ENCODE assay signal across 32 cellular contexts in genomic region chr9:128004011-128004604, GRCh38. TPM values are rescaled to one million over a fixed set of nuclear protein-coding genes. Genes with fewer than 3 reads are reported as not detected.
DNase-seq lines count a peak whose midpoint lies in the region; ATAC-seq, FAIRE-seq and TF ChIP-seq lines count a peak whose summit lies in the region.
"Had no signal": no experiment of that assay in that cellular context is flagged by ENCODE, and none has a peak within 500 bp of the region (broad histone marks: within the 10 kb centered on the region; RNA-seq: fewer than 3 reads in every experiment).

No MANE protein-coding gene starts in this region.

- no peak for TF ChIP-seq POLR2A in GM12892 (IDR thresholded peaks at IDR 0.05; ENCODE audit: low read depth, low read length)

- no peak overlapping the region for H3K27ac ChIP-seq in right atrium auricular region
- H3K27ac ChIP-seq: left lung, suprapubic skin had no signal

- no peak for FAIRE-seq in GM12892 (lab: Jason Lieb, UNC)
- FAIRE-seq: A204.1, GM12878, islet of Langerhans, TTC549 had no signal

- peaks cover 9% of the 10 kb centered on the region for H3K4me1 Mint-ChIP-seq in glutamatergic neuron (ENCODE audit: low read depth, unreplicated experiment)
- peaks cover 40% of the 10 kb centered on the region for H3K4me1 Mint-ChIP-seq in stimulated activated memory B cell treated with anti-CD40 and anti-IgM and Interleukin-4, amounts not matched to agents 10 μg/mL and 1 μg/mL and 100 μg/mL, for 72 hours

- DNase-seq in Right ventricle myocardium superior (no peak), right atrium auricular region (ENCODE audit: low spot score) (no peak), NCI-H82 (lab: John Stamatoyannopoulos, UW) (peak; percentile 95), glutamatergic neuron (peak; percentile 26), GM10248 (ENCODE audit: extremely low spot score) (no peak), OCI-M2 (lab: John Stamatoyannopoulos, UW; ENCODE audit: unreplicated experiment) (no peak), GM12892 (ENCODE audit: insufficient read length) (no peak)
- DNase-seq: activated CD4-positive, alpha-beta memory T cell treated with anti-CD3 and anti-CD28 coated beads, Interleukin-2, amount 10 ng/mL, durations not matched to agents 7 days and 5 days; activated CD4-positive, alpha-beta T cell treated with anti-CD3 and anti-CD28 coated beads for 1 hour; activated CD8-positive, alpha-beta memory T cell treated with anti-CD3 and anti-CD28 coated beads, Interleukin-2, amount 50 U/mL, for 48 hours; activated naive CD4-positive, alpha-beta T cell treated with anti-CD3 and anti-CD28 coated beads for 36 hours; AML-193; EL; endodermal cell; HCEC 1CT; left lung; NCI-H1436 treated with DMSO at 0.1 percent for 48 hours; NCI-H2081 treated with DMSO at 0.1 percent for 48 hours; NCI-H226; NCI-H748 treated with DMSO at 0.1 percent for 48 hours; RPMI8226; stimulated activated naive CD4-positive, alpha-beta T cell treated with Interleukin-2 at 50 U/mL for 16 hours had no signal

- no peak overlapping the region for H3K27ac Mint-ChIP-seq in glutamatergic neuron (ENCODE audit: unreplicated experiment)
- H3K27ac Mint-ChIP-seq in stimulated activated memory B cell treated with anti-CD40 and anti-IgM and Interleukin-4, amounts not matched to agents 10 μg/mL and 1 μg/mL and 100 μg/mL, for 72 hours, result peak overlapping the region; percentile 22
- H3K27ac Mint-ChIP-seq: activated CD4-positive, alpha-beta memory T cell treated with anti-CD3 and anti-CD28 coated beads, Interleukin-2, amount 10 ng/mL, durations not matched to agents 7 days and 5 days; activated naive CD4-positive, alpha-beta T cell treated with anti-CD3 and anti-CD28 coated beads for 36 hours; activated T-helper 1 cell treated with anti-CD3 and anti-CD28 coated beads, Interleukin-12 subunit alpha, Interleukin-12 subunit beta, Interleukin-2, Interleukin-4 antibody, amounts not matched to agents 30 ng/mL and 10 ng/mL and 1 ng/mL, durations not matched to agents 14 hours and 24 hours and 36 hours; dendritic cell treated with granulocyte-macrophage colony-stimulating factor and Interleukin-4, amounts not matched to agents 40 ng/mL and 50 ng/mL, for 4 days; endodermal cell; T-helper 1 cell treated with Interleukin-12 subunit alpha and Interleukin-12 subunit beta and Interleukin-4 antibody, amounts not matched to agents 30 μg/mL and 1 μg/mL, for 36 hours had no signal

- peaks cover 1% of the 10 kb centered on the region for H3K27me3 Mint-ChIP-seq in glutamatergic neuron (ENCODE audit: unreplicated experiment)
- no peaks in the 10 kb centered on the region for H3K27me3 Mint-ChIP-seq in stimulated activated memory B cell treated with anti-CD40 and anti-IgM and Interleukin-4, amounts not matched to agents 10 μg/mL and 1 μg/mL and 100 μg/mL, for 72 hours

- TF ChIP-seq CTCF in right atrium auricular region (IDR thresholded peaks at IDR 0.05) (no peak), glutamatergic neuron (IDR thresholded peaks at IDR 0.05; ENCODE audit: partially characterized antibody, unreplicated experiment) (no peak), GM10248 (IDR thresholded peaks at IDR 0.05; ENCODE audit: control extremely low read depth, extremely low read depth, low read depth, missing control alignments) (no peak)

- no peak overlapping the region for H3K4me3 Mint-ChIP-seq in glutamatergic neuron (ENCODE audit: unreplicated experiment)
- H3K4me3 Mint-ChIP-seq in stimulated activated memory B cell treated with anti-CD40 and anti-IgM and Interleukin-4, amounts not matched to agents 10 μg/mL and 1 μg/mL and 100 μg/mL, for 72 hours, result no peak overlapping the region
- H3K4me3 Mint-ChIP-seq: activated CD4-positive, alpha-beta memory T cell treated with anti-CD3 and anti-CD28 coated beads, Interleukin-2, amount 10 ng/mL, durations not matched to agents 7 days and 5 days; activated naive CD4-positive, alpha-beta T cell treated with anti-CD3 and anti-CD28 coated beads for 36 hours; activated T-helper 1 cell treated with anti-CD3 and anti-CD28 coated beads, Interleukin-12 subunit alpha, Interleukin-12 subunit beta, Interleukin-2, Interleukin-4 antibody, amounts not matched to agents 30 ng/mL and 10 ng/mL and 1 ng/mL, durations not matched to agents 14 hours and 24 hours and 36 hours; dendritic cell treated with granulocyte-macrophage colony-stimulating factor and Interleukin-4, amounts not matched to agents 40 ng/mL and 50 ng/mL, for 4 days; endodermal cell; T-helper 1 cell treated with Interleukin-12 subunit alpha and Interleukin-12 subunit beta and Interleukin-4 antibody, amounts not matched to agents 30 μg/mL and 1 μg/mL, for 36 hours had no signal

- CTCF ChIA-PET in GM10248 (lab: Yijun Ruan, JAX), result interaction anchor here (0.7 to 2.4 kb wide), 3 partner anchors 8 to 60 kb away, joined by 3 to 6 read pairs (median 5); no protein-coding TSS in a partner anchor

- H3K27me3 ChIP-seq in right atrium auricular region, result no peaks in the 10 kb centered on the region
- H3K27me3 ChIP-seq: left lung, suprapubic skin had no signal

- H3K9me3 Mint-ChIP-seq in glutamatergic neuron (ENCODE audit: unreplicated experiment), result peaks cover 2% of the 10 kb centered on the region
- H3K9me3 Mint-ChIP-seq in stimulated activated memory B cell treated with anti-CD40 and anti-IgM and Interleukin-4, amounts not matched to agents 10 μg/mL and 1 μg/mL and 100 μg/mL, for 72 hours, result peaks cover 3% of the 10 kb centered on the region

- POLR2A ChIA-PET in GM10248 (lab: Yijun Ruan, JAX), result no interaction called here

- H3K36me3 ChIP-seq in right atrium auricular region, result no peaks in the 10 kb centered on the region
- H3K36me3 ChIP-seq: left lung, suprapubic skin had no signal

- intact Hi-C loops in Right ventricle myocardium superior (cut with DNase I), result no loop called here

- ATAC-seq in Right ventricle myocardium superior (ENCODE audit: poor library complexity), result peak; percentile 4
- ATAC-seq in stimulated activated memory B cell treated with anti-CD40 and anti-IgM and Interleukin-4, amounts not matched to agents 10 μg/mL and 1 μg/mL and 100 μg/mL, for 72 hours, result no peak
- ATAC-seq: GM12878, left lung had no signal

- H3K9me3 ChIP-seq in right atrium auricular region, result peaks cover 0 to 5% of the 10 kb centered on the region in 2 donors
- H3K9me3 ChIP-seq: suprapubic skin had no signal

- no peak overlapping the region for H3K4me3 ChIP-seq in right atrium auricular region
- H3K4me3 ChIP-seq: GM12878, left lung, skin epidermis, suprapubic skin had no signal

- peaks cover 0 to 5% of the 10 kb centered on the region in 2 donors for H3K4me1 ChIP-seq in right atrium auricular region

- peaks cover 8% of the 10 kb centered on the region for H3K36me3 Mint-ChIP-seq in glutamatergic neuron (ENCODE audit: unreplicated experiment)
- peaks cover 4% of the 10 kb centered on the region for H3K36me3 Mint-ChIP-seq in stimulated activated memory B cell treated with anti-CD40 and anti-IgM and Interleukin-4, amounts not matched to agents 10 μg/mL and 1 μg/mL and 100 μg/mL, for 72 hours

RNA-seq across cellular contexts. Expression of gene EEIG1, which starts 23.3 kb away (rescaled TPM):
- 21.8 TPM for total RNA-seq in Right ventricle myocardium superior
- 10 to 100 TPM in 1 of 2 donors, 1 to 10 TPM in 1; 8.3 to 11.6 TPM for total RNA-seq in right atrium auricular region
- total RNA-seq in glutamatergic neuron (ENCODE audit: unreplicated experiment), result 15.8 TPM
- polyA plus RNA-seq in GM12892 (2012; ENCODE audit: missing spikeins), result 26.4 TPM

Comparison
In these comparisons a context has a peak if more than half of its experiments do, and no peak if none do; other contexts are left out.
1. DNase-seq: peak in NCI-H82 (single experiment) and glutamatergic neuron (single experiment); none in Right ventricle myocardium superior (single experiment), right atrium auricular region (single experiment), GM10248 (single experiment), OCI-M2 (single experiment) and GM12892 (single experiment).